ENCODE assay signal across 19 cellular contexts in the genomic region with DNA sequence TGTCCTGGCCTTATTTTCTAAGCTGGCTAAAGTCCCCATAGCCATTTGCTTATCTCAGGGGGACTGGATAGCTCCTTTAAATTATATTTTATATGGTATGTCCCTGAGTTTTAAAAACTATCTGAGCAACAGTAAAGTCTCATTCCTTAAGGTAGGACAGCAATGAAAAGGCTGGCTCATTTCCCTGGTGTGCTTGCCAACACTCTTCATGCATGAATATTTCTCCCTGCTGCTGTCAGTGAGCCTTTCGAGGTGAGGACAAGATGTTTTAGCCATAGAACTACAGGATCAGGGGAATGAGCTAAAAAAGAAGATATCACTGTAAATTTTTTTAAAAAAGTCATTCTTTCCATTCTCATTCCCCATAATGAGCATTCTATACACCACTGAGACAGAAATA.
"Had no signal": no experiment of that assay in that cellular context is flagged by ENCODE, and none has a peak within 500 bp of the region (broad histone marks: within the 10 kb centered on the region; RNA-seq: fewer than 3 reads in every experiment).

No MANE protein-coding gene starts in this region.

- H3K4me3 Mint-ChIP-seq: activated B cell treated with CpG ODN at 0.5 μM for 24 hours; activated CD8-positive, alpha-beta T cell treated with anti-CD3 and anti-CD28 coated beads, Interleukin-2, amount 10 ng/mL, durations not matched to agents 7 days and 5 days; activated naive CD8-positive, alpha-beta T cell; activated T-cell treated with anti-CD3 and anti-CD28 coated beads, Interleukin-2, amount 50 U/mL, for 72 hours; memory B cell; naive thymus-derived CD8-positive, alpha-beta T cell; stimulated activated naive B cell treated with anti-CD40 and anti-IgM and Interleukin-4, amounts not matched to agents 10 μg/mL and 1 μg/mL and 100 μg/mL, for 72 hours; T-helper 1 cell treated with Interleukin-12 subunit alpha and Interleukin-12 subunit beta and Interleukin-4 antibody, amounts not matched to agents 30 μg/mL and 1 μg/mL, for 36 hours had no signal

- H3K27ac ChIP-seq: colonic mucosa, left lung, right atrium auricular region, skin epidermis, tibial artery had no signal

- H3K9me3 ChIP-seq: colonic mucosa, left lung, mucosa of descending colon, right atrium auricular region, tibial artery had no signal

- H3K9me3 Mint-ChIP-seq: activated B cell treated with CpG ODN at 0.5 μM for 24 hours; activated T-cell treated with anti-CD3 and anti-CD28 coated beads, Interleukin-2, amount 50 U/mL, for 72 hours; memory B cell; stimulated activated naive B cell treated with anti-CD40 and anti-IgM and Interleukin-4, amounts not matched to agents 10 μg/mL and 1 μg/mL and 100 μg/mL, for 72 hours; T-helper 1 cell treated with Interleukin-12 subunit alpha and Interleukin-12 subunit beta and Interleukin-4 antibody, amounts not matched to agents 30 μg/mL and 1 μg/mL, for 36 hours had no signal

- H3K36me3 Mint-ChIP-seq: activated naive CD8-positive, alpha-beta T cell; memory B cell; naive thymus-derived CD8-positive, alpha-beta T cell; stimulated activated naive B cell treated with anti-CD40 and anti-IgM and Interleukin-4, amounts not matched to agents 10 μg/mL and 1 μg/mL and 100 μg/mL, for 72 hours had no signal

- H3K4me1 Mint-ChIP-seq: activated B cell treated with CpG ODN at 0.5 μM for 24 hours; memory B cell; naive thymus-derived CD8-positive, alpha-beta T cell; stimulated activated naive B cell treated with anti-CD40 and anti-IgM and Interleukin-4, amounts not matched to agents 10 μg/mL and 1 μg/mL and 100 μg/mL, for 72 hours had no signal

- H3K36me3 ChIP-seq: colonic mucosa, left lung, right atrium auricular region, tibial artery had no signal

- H3K27me3 Mint-ChIP-seq: activated B cell treated with CpG ODN at 0.5 μM for 24 hours; activated naive CD8-positive, alpha-beta T cell; memory B cell; naive thymus-derived CD8-positive, alpha-beta T cell; stimulated activated naive B cell treated with anti-CD40 and anti-IgM and Interleukin-4, amounts not matched to agents 10 μg/mL and 1 μg/mL and 100 μg/mL, for 72 hours had no signal

- H3K27ac Mint-ChIP-seq: activated B cell treated with CpG ODN at 0.5 μM for 24 hours; activated CD8-positive, alpha-beta T cell treated with anti-CD3 and anti-CD28 coated beads, Interleukin-2, amount 10 ng/mL, durations not matched to agents 7 days and 5 days; activated naive CD8-positive, alpha-beta T cell; activated T-cell treated with anti-CD3 and anti-CD28 coated beads, Interleukin-2, amount 50 U/mL, for 72 hours; memory B cell; naive thymus-derived CD8-positive, alpha-beta T cell; stimulated activated naive B cell treated with anti-CD40 and anti-IgM and Interleukin-4, amounts not matched to agents 10 μg/mL and 1 μg/mL and 100 μg/mL, for 72 hours; T-helper 1 cell treated with Interleukin-12 subunit alpha and Interleukin-12 subunit beta and Interleukin-4 antibody, amounts not matched to agents 30 μg/mL and 1 μg/mL, for 36 hours had no signal

- DNase-seq: activated B cell treated with CpG ODN at 0.5 μM for 24 hours; activated CD4-positive, alpha-beta T cell treated with anti-CD3 and anti-CD28 coated beads for 48 hours; activated CD8-positive, alpha-beta memory T cell treated with anti-CD3 and anti-CD28 coated beads, Interleukin-2, amount 50 U/mL, for 48 hours; activated CD8-positive, alpha-beta T cell treated with anti-CD3 and anti-CD28 coated beads, Interleukin-2, amount 10 ng/mL, durations not matched to agents 7 days and 5 days; activated gamma-delta T cell treated with Interleukin-2 at 50 U/mL for 16 hours; activated T-cell treated with anti-CD3 and anti-CD28 coated beads, Interleukin-2, amount 50 U/mL, for 72 hours; colonic mucosa; left lung; mucosa of descending colon; naive thymus-derived CD8-positive, alpha-beta T cell; stimulated activated CD4-positive, alpha-beta T cell treated with anti-CD3 and anti-CD28 coated beads, Interleukin-15, amount 100 ng/mL, for 24 hours; stimulated activated CD4-positive, alpha-beta T cell treated with anti-CD3 and anti-CD28 coated beads, Interleukin-4, amount 100 ng/mL, for 1 hour; stimulated activated naive B cell treated with anti-CD40 and anti-IgM and Interleukin-4, amounts not matched to agents 10 μg/mL and 1 μg/mL and 100 μg/mL, for 72 hours; tibial artery had no signal

- ATAC-seq: activated CD8-positive, alpha-beta T cell treated with anti-CD3 and anti-CD28 coated beads, Interleukin-2, amount 10 ng/mL, durations not matched to agents 7 days and 5 days; activated T-cell treated with anti-CD3 and anti-CD28 coated beads, Interleukin-2, amount 50 U/mL, for 72 hours; left lung; mucosa of descending colon; naive thymus-derived CD8-positive, alpha-beta T cell; stimulated activated naive B cell treated with anti-CD40 and anti-IgM and Interleukin-4, amounts not matched to agents 10 μg/mL and 1 μg/mL and 100 μg/mL, for 72 hours had no signal

- H3K4me3 ChIP-seq: colonic mucosa, left lung, mucosa of descending colon, right atrium auricular region, skin epidermis, tibial artery had no signal
